9 cellular contexts compared by ENCODE assay signal in genomic region chr3:129593230-129593594, GRCh38. TPM values are rescaled to one million over a fixed set of nuclear protein-coding genes. Genes with fewer than 3 reads are reported as not detected.
DNase-seq lines count a peak whose midpoint lies in the region; ATAC-seq, FAIRE-seq and TF ChIP-seq lines count a peak whose summit lies in the region.
"Had no signal": no experiment of that assay in that cellular context is flagged by ENCODE, and none has a peak within 500 bp of the region (broad histone marks: within the 10 kb centered on the region; RNA-seq: fewer than 3 reads in every experiment).

No MANE protein-coding gene starts in this region.

- peak overlapping the region in 2 of 6 donors; percentile 32 to 67 for H3K27ac Mint-ChIP-seq in naive B cell

- peak overlapping the region in 7 of 8 donors; percentile 49 to 90 (median 65) for H3K4me3 Mint-ChIP-seq in naive B cell

- no peaks in the 10 kb centered on the region for H3K36me3 ChIP-seq in uterus

- H3K27ac ChIP-seq in right cardiac atrium (ENCODE audit: low read length) = peak overlapping the region; percentile 78
- peak overlapping the region; percentile 84 to 97 for H3K27ac ChIP-seq in uterus

- H3K36me3 Mint-ChIP-seq in naive B cell = no peaks in the 10 kb centered on the region

- ATAC-seq in right cardiac atrium = no peak
- no peak for ATAC-seq in left ventricle myocardium superior
- ATAC-seq in naive B cell (ENCODE audit: low read depth in 2 of 2) = no peak
- ATAC-seq in GM18520 (IDR thresholded peaks at IDR 0.05; ENCODE audit: unreplicated experiment) = no peak

- intact Hi-C loops in right cardiac atrium (cut with DNase I) = no loop called here
- intact Hi-C loops in left ventricle myocardium superior (cut with micrococcal nuclease) = no loop called here
- intact Hi-C loops in uterus (cut with DNase I; ENCODE audit: low total_unique reads) = no loop called here

- peaks cover 13 to 33% (median 18%) of the 10 kb centered on the region in 3 donors for H3K27me3 Mint-ChIP-seq in naive B cell

- H3K27me3 ChIP-seq in right cardiac atrium (ENCODE audit: control insufficient read depth, insufficient read depth) = no peaks in the 10 kb centered on the region
- H3K27me3 ChIP-seq in uterus = no peaks in the 10 kb centered on the region

- TF ChIP-seq CTCF in cardiac fibroblast (IDR thresholded peaks at IDR 0.05; ENCODE audit: low read depth, low read length) = peak; percentile 2
- no peak for TF ChIP-seq CTCF in uterus (IDR thresholded peaks at IDR 0.05)

- H3K4me1 ChIP-seq in right cardiac atrium (ENCODE audit: control insufficient read depth, insufficient read depth, low read length) (peaks cover 32% of the 10 kb centered on the region), uterus (peaks cover 19 to 49% of the 10 kb centered on the region in 2 donors)

- H3K9me3 ChIP-seq in right cardiac atrium (ENCODE audit: control insufficient read depth, low read length) (no peaks in the 10 kb centered on the region), uterus (no peaks in the 10 kb centered on the region)

- DNase-seq in right cardiac atrium (peak in 1 of 3 donors; percentile 65), left ventricle myocardium superior (no peak), cardiac fibroblast (ENCODE audit: low read depth in 2 of 2) (no peak), naive B cell (no peak), uterus (no peak), dedifferentiated amniotic fluid mesenchymal stem cell (ENCODE audit: extremely low spot score) (no peak), GM12892 (ENCODE audit: insufficient read length) (no peak)
- DNase-seq: EL had no signal

- FAIRE-seq in GM12892 (lab: Jason Lieb, UNC) = no peak

- H3K9me3 Mint-ChIP-seq in naive B cell = no peaks in the 10 kb centered on the region

- TF ChIP-seq POLR2A in uterus (IDR thresholded peaks at IDR 0.05) = no peak
- TF ChIP-seq POLR2A in GM12892 (IDR thresholded peaks at IDR 0.05; ENCODE audit: low read depth, low read length) = no peak

- no peak overlapping the region for H3K4me3 ChIP-seq in right cardiac atrium (ENCODE audit: low read length)
- no peak overlapping the region for H3K4me3 ChIP-seq in cardiac fibroblast (replicated peaks in 1 of 2; ENCODE audit: low read depth in 2 of 2, low read length in 2 of 2)
- no peak overlapping the region for H3K4me3 ChIP-seq in uterus

- 54% methylated on average over 8 of the region's 8 CpGs for WGBS in right cardiac atrium

- H3K4me1 Mint-ChIP-seq in naive B cell = peaks cover 15 to 27% (median 23%) of the 10 kb centered on the region in 3 donors

RNA-seq across cellular contexts. Expression of gene PLXND1, which starts 13.3 kb away (rescaled TPM):
- total RNA-seq in right cardiac atrium (100 to 1,000 TPM in 1 of 4 donors, 10 to 100 TPM in 3; 75.4 to 102 (median 84.1) TPM), left ventricle myocardium superior (56.6 TPM), uterus (100 to 1,000 TPM in 3 of 4 donors, 10 to 100 TPM in 1; 54.7 to 343 (median 121) TPM)
- polyA plus RNA-seq in right cardiac atrium (89.4 TPM), naive B cell (ENCODE audit: low read depth in 6 of 6) (under 1 TPM in 2 of 6 donors, not detected in 4; 0.11 to 0.32 TPM)
- polyA plus RNA-seq in GM12892 (2012; ENCODE audit: missing spikeins) = 0.38 TPM

RNA-seq across cellular contexts. Expression of gene H1-8, which starts 50.2 kb away (rescaled TPM):
- total RNA-seq in right cardiac atrium (not detected), left ventricle myocardium superior (not detected), uterus (not detected)
- polyA plus RNA-seq in right cardiac atrium (not detected), naive B cell (ENCODE audit: low read depth in 6 of 6) (not detected)
- not detected for polyA plus RNA-seq in GM12892 (2012; ENCODE audit: missing spikeins)
